ENCODE assay signal across 7 cellular contexts in the genomic region with DNA sequence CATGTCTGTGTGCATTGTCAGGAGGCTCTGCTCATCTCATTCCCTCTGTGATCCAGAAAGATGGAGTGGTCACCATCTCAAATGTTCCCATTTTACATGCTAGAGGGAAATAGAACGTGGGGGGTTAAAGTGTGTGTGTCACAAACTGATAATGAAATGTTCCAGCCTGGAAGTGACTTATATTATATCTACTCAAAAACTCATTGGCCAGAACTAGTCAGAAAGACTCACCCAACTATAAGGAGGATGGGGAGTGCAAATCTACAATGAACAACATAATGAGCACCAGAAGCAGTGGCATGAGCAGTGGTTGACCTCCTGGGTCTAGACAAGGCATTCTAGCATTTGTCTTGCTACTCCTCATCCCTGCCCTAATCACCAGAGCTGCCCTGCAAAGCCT.
"Had no signal": no experiment of that assay in that cellular context is flagged by ENCODE, and none has a peak within 500 bp of the region (broad histone marks: within the 10 kb centered on the region; RNA-seq: fewer than 3 reads in every experiment).

No MANE protein-coding gene starts in this region.

- H3K9ac ChIP-seq: KMS-11 had no signal

- H3K27ac ChIP-seq: HL-60, KMS-11 had no signal

- ATAC-seq: HepG2 had no signal

- H3K4me2 ChIP-seq: KMS-11 had no signal

- DNase-seq: IMR-90, KBM-7, KG1 had no signal

- FAIRE-seq: HepG2, HTR-8/SVneo had no signal
